ENCODE assay signal across 23 cellular contexts in genomic region chr5:139761057-139761450, GRCh38. TPM values are rescaled to one million over a fixed set of nuclear protein-coding genes. Genes with fewer than 3 reads are reported as not detected.
"Had no signal": no experiment of that assay in that cellular context is flagged by ENCODE, and none has a peak within 500 bp of the region (broad histone marks: within the 10 kb centered on the region; RNA-seq: fewer than 3 reads in every experiment).

No MANE protein-coding gene starts in this region.

- H3K4me3 ChIP-seq: gastroesophageal sphincter, sigmoid colon, smooth muscle cell, testis, vagina had no signal

- DNase-seq: activated CD4-positive, alpha-beta T cell treated with anti-CD3 and anti-CD28 coated beads, Interleukin-2, amount 50 U/mL, for 1 hour; activated CD4-positive, CD25-positive, alpha-beta regulatory T cell treated with anti-CD3 and anti-CD28 coated beads, Interleukin-2, amount 50 U/mL, for 72 hours; activated CD8-positive, alpha-beta T cell treated with anti-CD3 and anti-CD28 coated beads, Interleukin-2, amount 10 ng/mL, durations not matched to agents 7 days and 5 days; activated gamma-delta T cell treated with Interleukin-2 at 50 U/mL for 16 hours; aorta; left ventricle myocardium superior; mammary epithelial cell; midbrain; nephron progenitor cell; sigmoid colon; stimulated activated CD4-positive, alpha-beta T cell treated with anti-CD3 and anti-CD28 coated beads, Interleukin-15, amount 100 ng/mL, for 24 hours; testis; trophoblast cell had no signal

- H3K9me3 Mint-ChIP-seq: activated naive CD4-positive, alpha-beta T cell treated with anti-CD3 and anti-CD28 coated beads, Interleukin-2, amount 50 U/mL, for 72 hours; activated T-helper 1 cell treated with anti-CD3 and anti-CD28 coated beads, Interleukin-12 subunit alpha, Interleukin-12 subunit beta, Interleukin-2, Interleukin-4 antibody, amounts not matched to agents 30 ng/mL and 10 ng/mL and 1 ng/mL, durations not matched to agents 14 hours and 24 hours and 36 hours; nephron progenitor cell; stimulated activated memory B cell treated with anti-CD40 and anti-IgM and Interleukin-4, amounts not matched to agents 10 μg/mL and 1 μg/mL and 100 μg/mL, for 72 hours had no signal

- ATAC-seq: activated CD8-positive, alpha-beta T cell treated with anti-CD3 and anti-CD28 coated beads, Interleukin-2, amount 10 ng/mL, durations not matched to agents 7 days and 5 days; activated naive CD4-positive, alpha-beta T cell treated with anti-CD3 and anti-CD28 coated beads, Interleukin-2, amount 50 U/mL, for 72 hours; gastroesophageal sphincter; left ventricle myocardium superior; stimulated activated memory B cell treated with anti-CD40 and anti-IgM and Interleukin-4, amounts not matched to agents 10 μg/mL and 1 μg/mL and 100 μg/mL, for 72 hours had no signal

- H3K27me3 ChIP-seq: testis had no signal

- H3K4me2 ChIP-seq: smooth muscle cell had no signal

- H3K27ac ChIP-seq: brain microvascular endothelial cell, epithelial cell of prostate, gastroesophageal sphincter, sigmoid colon, testis, vagina had no signal

- H3K36me3 Mint-ChIP-seq: activated naive CD4-positive, alpha-beta T cell treated with anti-CD3 and anti-CD28 coated beads, Interleukin-2, amount 50 U/mL, for 72 hours; stimulated activated memory B cell treated with anti-CD40 and anti-IgM and Interleukin-4, amounts not matched to agents 10 μg/mL and 1 μg/mL and 100 μg/mL, for 72 hours had no signal

- H3K9me3 ChIP-seq: gastroesophageal sphincter, sigmoid colon, testis, vagina had no signal

- FAIRE-seq: colon had no signal

- H3K4me3 Mint-ChIP-seq: activated CD8-positive, alpha-beta T cell treated with anti-CD3 and anti-CD28 coated beads, Interleukin-2, amount 10 ng/mL, durations not matched to agents 7 days and 5 days; activated T-helper 1 cell treated with anti-CD3 and anti-CD28 coated beads, Interleukin-12 subunit alpha, Interleukin-12 subunit beta, Interleukin-2, Interleukin-4 antibody, amounts not matched to agents 30 ng/mL and 10 ng/mL and 1 ng/mL, durations not matched to agents 14 hours and 24 hours and 36 hours; stimulated activated memory B cell treated with anti-CD40 and anti-IgM and Interleukin-4, amounts not matched to agents 10 μg/mL and 1 μg/mL and 100 μg/mL, for 72 hours had no signal

- H3K27ac Mint-ChIP-seq: activated CD8-positive, alpha-beta T cell treated with anti-CD3 and anti-CD28 coated beads, Interleukin-2, amount 10 ng/mL, durations not matched to agents 7 days and 5 days; activated naive CD4-positive, alpha-beta T cell treated with anti-CD3 and anti-CD28 coated beads, Interleukin-2, amount 50 U/mL, for 72 hours; activated T-helper 1 cell treated with anti-CD3 and anti-CD28 coated beads, Interleukin-12 subunit alpha, Interleukin-12 subunit beta, Interleukin-2, Interleukin-4 antibody, amounts not matched to agents 30 ng/mL and 10 ng/mL and 1 ng/mL, durations not matched to agents 14 hours and 24 hours and 36 hours had no signal

- H3K36me3 ChIP-seq: brain microvascular endothelial cell, gastroesophageal sphincter, sigmoid colon, vagina had no signal

RNA-seq across cellular contexts. Expression of gene PSD2, which starts 34.6 kb away (rescaled TPM):
- total RNA-seq: activated CD8-positive, alpha-beta T cell treated with anti-CD3 and anti-CD28 coated beads, Interleukin-2, amount 10 ng/mL, durations not matched to agents 7 days and 5 days; activated naive CD4-positive, alpha-beta T cell treated with anti-CD3 and anti-CD28 coated beads, Interleukin-2, amount 50 U/mL, for 72 hours; activated T-helper 1 cell treated with anti-CD3 and anti-CD28 coated beads, Interleukin-12 subunit alpha, Interleukin-12 subunit beta, Interleukin-2, Interleukin-4 antibody, amounts not matched to agents 30 ng/mL and 10 ng/mL and 1 ng/mL, durations not matched to agents 14 hours and 24 hours and 36 hours; left ventricle myocardium superior; T-helper 2 cell treated with Interferon-gamma antibody and Interleukin-4, amounts not matched to agents 100 ng/mL and 5 ng/mL, for 36 hours had no signal
- polyA plus RNA-seq: mammary epithelial cell had no signal
